27 cellular contexts compared by ENCODE assay signal in genomic region chr1:185531838-185532237, GRCh38.
"Had no signal": no experiment of that assay in that cellular context is flagged by ENCODE, and none has a peak within 500 bp of the region (broad histone marks: within the 10 kb centered on the region; RNA-seq: fewer than 3 reads in every experiment).

No MANE protein-coding gene starts in this region.

- H3K27me3 Mint-ChIP-seq: naive thymus-derived CD8-positive, alpha-beta T cell; type B pancreatic cell had no signal

- DNase-seq: colonic mucosa; dermis blood vessel endothelial cell; effector memory CD4-positive, alpha-beta T cell; foreskin keratinocyte; heart left ventricle; islet precursor cell; kidney glomerular epithelial cell; left colon; left ventricle myocardium superior; lower lobe of right lung; naive thymus-derived CD8-positive, alpha-beta T cell; nephron progenitor cell; pancreas; right lobe of liver; stimulated activated CD4-positive, alpha-beta T cell treated with anti-CD3 and anti-CD28 coated beads, Interleukin-2, amount 100 ng/mL, for 24 hours; stimulated activated CD4-positive, alpha-beta T cell treated with anti-CD3 and anti-CD28 coated beads, Interleukin-4, amount 100 ng/mL, for 24 hours; stimulated activated naive CD8-positive, alpha-beta T cell treated with anti-CD3 and anti-CD28 coated beads, Interleukin-15, Interleukin-2, amounts not matched to agents 100 U/mL and 50 U/mL, for 24 hours; substantia nigra; testis; tibial artery had no signal

- H3K9me3 Mint-ChIP-seq: nephron progenitor cell had no signal

- H3K36me3 ChIP-seq: colonic mucosa, esophagus muscularis mucosa, gastroesophageal sphincter, heart left ventricle, lower lobe of right lung, neutrophil, pancreas, right lobe of liver, tibial artery had no signal

- H2AFZ ChIP-seq: hepatocyte had no signal

- H3K4me2 ChIP-seq: hepatocyte had no signal

- H3K36me3 Mint-ChIP-seq: naive thymus-derived CD8-positive, alpha-beta T cell; stimulated activated effector memory CD8-positive, alpha-beta T cell treated with anti-CD3 and anti-CD28 coated beads, Interleukin-12 subunit alpha, Interleukin-12 subunit beta, amount 100 ng/mL, for 72 hours; type B pancreatic cell had no signal

- H3K27me3 ChIP-seq: colonic mucosa, esophagus muscularis mucosa, foreskin keratinocyte, gastroesophageal sphincter, heart left ventricle, hepatocyte, neutrophil, pancreas, right lobe of liver, testis, tibial artery had no signal

- H3K4me3 ChIP-seq: colonic mucosa, esophagus muscularis mucosa, gastroesophageal sphincter, heart left ventricle, hepatocyte, lower lobe of right lung, pancreas, right lobe of liver, smooth muscle cell, testis, tibial artery had no signal

- H3K9me3 ChIP-seq: colonic mucosa, esophagus muscularis mucosa, gastroesophageal sphincter, heart left ventricle, lower lobe of right lung, neutrophil, pancreas, right lobe of liver, testis, tibial artery had no signal

- H3K4me1 Mint-ChIP-seq: nephron progenitor cell had no signal

- ATAC-seq: foreskin keratinocyte; gastroesophageal sphincter; heart left ventricle; left colon; left ventricle myocardium superior; lower lobe of right lung; naive thymus-derived CD8-positive, alpha-beta T cell; pancreas; right lobe of liver; stimulated activated effector memory CD8-positive, alpha-beta T cell treated with anti-CD3 and anti-CD28 coated beads, Interleukin-12 subunit alpha, Interleukin-12 subunit beta, amount 100 ng/mL, for 72 hours; stimulated activated naive CD8-positive, alpha-beta T cell treated with anti-CD3 and anti-CD28 coated beads, Interleukin-15, Interleukin-2, amounts not matched to agents 100 U/mL and 50 U/mL, for 24 hours had no signal

- H3K79me2 ChIP-seq: hepatocyte had no signal

- H3K27ac ChIP-seq: colonic mucosa, esophagus muscularis mucosa, foreskin keratinocyte, gastroesophageal sphincter, heart left ventricle, hepatocyte, lower lobe of right lung, neutrophil, pancreas, right lobe of liver, testis, tibial artery had no signal

- H3K27ac Mint-ChIP-seq: nephron progenitor cell; stimulated activated effector memory CD8-positive, alpha-beta T cell treated with anti-CD3 and anti-CD28 coated beads, Interleukin-12 subunit alpha, Interleukin-12 subunit beta, amount 100 ng/mL, for 72 hours; type B pancreatic cell had no signal

- H3K4me3 Mint-ChIP-seq: naive thymus-derived CD8-positive, alpha-beta T cell; nephron progenitor cell; stimulated activated effector memory CD8-positive, alpha-beta T cell treated with anti-CD3 and anti-CD28 coated beads, Interleukin-12 subunit alpha, Interleukin-12 subunit beta, amount 100 ng/mL, for 72 hours; type B pancreatic cell had no signal

- H3K4me1 ChIP-seq: colonic mucosa, esophagus muscularis mucosa, foreskin keratinocyte, gastroesophageal sphincter, lower lobe of right lung, testis had no signal
